Comparison of ENCODE assay signal across 8 cellular contexts in genomic region chr12:6335451-6336078, GRCh38. TPM values are rescaled to one million over a fixed set of nuclear protein-coding genes. Genes with fewer than 3 reads are reported as not detected.
DNase-seq lines count a peak whose midpoint lies in the region; ATAC-seq and TF ChIP-seq lines count a peak whose summit lies in the region.

No MANE protein-coding gene starts in this region.

- intact Hi-C loops in upper lobe of right lung (cut with DNase I): no loop called here

- TF ChIP-seq CTCF in Peyer's patch (IDR thresholded peaks at IDR 0.05): peak; percentile 34 to 74 (median 53)
- TF ChIP-seq CTCF in upper lobe of right lung (IDR thresholded peaks at IDR 0.05): peak; percentile 51

- H3K4me1 ChIP-seq in Peyer's patch (peaks cover 0 to 68% (median 30%) of the 10 kb centered on the region in 4 donors), upper lobe of right lung (peaks cover 79% of the 10 kb centered on the region)

- no peaks in the 10 kb centered on the region for H3K27me3 ChIP-seq in Peyer's patch
- H3K27me3 ChIP-seq in upper lobe of right lung: no peaks in the 10 kb centered on the region

- no peaks in the 10 kb centered on the region for H3K9me3 ChIP-seq in Peyer's patch
- H3K9me3 ChIP-seq in upper lobe of right lung: no peaks in the 10 kb centered on the region

- DNase-seq in NCI-H1417 (lab: John Stamatoyannopoulos, UW): peak in 2 of 3 experiments; percentile 40 to 62
- no peak for DNase-seq in NCI-H1417 treated with DMSO at 0.1 percent for 48 hours (lab: John Stamatoyannopoulos, UW)
- DNase-seq in Peyer's patch: peak; percentile 84 to 93 (median 87)
- DNase-seq in activated effector memory CD4-positive, alpha-beta T cell treated with Interleukin-2 at 50 U/mL for 16 hours: peak; percentile 79
- DNase-seq in germinal center (ENCODE audit: low spot score): peak; percentile 80
- DNase-seq in pons (ENCODE audit: low spot score): peak; percentile 35
- DNase-seq in upper lobe of right lung: peak; percentile 90

- TF ChIP-seq POLR2A in Peyer's patch (IDR thresholded peaks at IDR 0.05): peak in 1 of 2 donors; percentile 59

- H3K36me3 ChIP-seq in Peyer's patch (peaks cover 0 to 43% (median 0%) of the 10 kb centered on the region in 3 donors), upper lobe of right lung (peaks cover 53% of the 10 kb centered on the region)

- H3K27ac ChIP-seq in Peyer's patch (peak overlapping the region; percentile 84 to 100 (median 97)), upper lobe of right lung (peak overlapping the region; percentile 99)

- ATAC-seq in HG02884 (IDR thresholded peaks at IDR 0.05; ENCODE audit: unreplicated experiment) (peak; percentile 53), upper lobe of right lung (peak; percentile 54)

- H3K4me3 ChIP-seq in Peyer's patch: peak overlapping the region; percentile 14 to 97 (median 57)
- peak overlapping the region; percentile 100 for H3K4me3 ChIP-seq in upper lobe of right lung

RNA-seq across cellular contexts. Expression of gene TNFRSF1A, which starts 6.3 kb away (rescaled TPM):
- 100 to 1,000 TPM in 3 of 4 donors, 10 to 100 TPM in 1; 90.8 to 547 (median 393) TPM for total RNA-seq in Peyer's patch
- total RNA-seq in upper lobe of right lung: 185 TPM

RNA-seq across cellular contexts. Expression of gene PLEKHG6, which starts 25.1 kb away (rescaled TPM):
- total RNA-seq in Peyer's patch (100 to 1,000 TPM; 145 to 543 (median 176) TPM), upper lobe of right lung (5.1 TPM)

RNA-seq across cellular contexts. Expression of gene SCNN1A, which starts 39.8 kb away (rescaled TPM):
- total RNA-seq in Peyer's patch (100 to 1,000 TPM in 3 of 4 donors, 10 to 100 TPM in 1; 93.3 to 275 (median 143) TPM), upper lobe of right lung (199 TPM)

RNA-seq across cellular contexts. Expression of gene LTBR, which starts 48.4 kb away (rescaled TPM):
- 100 to 1,000 TPM; 113 to 313 (median 294) TPM for total RNA-seq in Peyer's patch
- 156 TPM for total RNA-seq in upper lobe of right lung

Comparison
In these comparisons a context has a peak if more than half of its experiments do, and no peak if none do; other contexts are left out.
1. RNA of gene PLEKHG6, which starts 25.1 kb away (total RNA-seq): 145 to 543 TPM in Peyer's patch; 5.1 TPM in upper lobe of right lung (single experiment); every median in the first group is over 10 times any median in the second.